ENCODE assay signal across 19 cellular contexts in the genomic region with DNA sequence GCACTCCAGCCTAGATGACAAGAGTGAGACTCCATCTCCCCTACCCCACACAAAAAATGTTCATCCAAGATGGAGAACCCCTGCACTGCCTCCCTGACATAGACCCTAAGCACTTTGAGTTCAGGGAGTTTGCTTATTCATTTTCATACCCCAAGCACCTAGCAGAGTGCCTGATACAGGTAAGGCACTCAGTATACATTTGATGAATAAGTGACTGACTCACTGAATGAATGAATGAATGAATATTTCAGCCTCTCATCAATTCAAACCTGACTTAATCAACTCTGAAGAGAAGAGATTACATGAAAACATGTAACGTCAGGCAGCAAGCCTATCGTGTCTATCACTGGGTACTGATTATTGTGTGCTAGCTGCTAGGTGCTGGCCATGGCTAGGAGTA.
A peak's percentile ranks its signal among the peaks of the same experiment; 100 is the strongest.
DNase-seq lines count a peak whose midpoint lies in the region; ATAC-seq and TF ChIP-seq lines count a peak whose summit lies in the region.
"Had no signal": no experiment of that assay in that cellular context is flagged by ENCODE, and none has a peak within 500 bp of the region (broad histone marks: within the 10 kb centered on the region; RNA-seq: fewer than 3 reads in every experiment).

No MANE protein-coding gene starts in this region.

- H3K4me1 ChIP-seq in breast epithelium: no peaks in the 10 kb centered on the region
- H3K4me1 ChIP-seq in esophagus squamous epithelium: peaks cover 0 to 49% (median 31%) of the 10 kb centered on the region in 3 donors
- H3K4me1 ChIP-seq in trophoblast cell (ENCODE audit: control insufficient read depth in 1 of 2, insufficient read depth in 2 of 2, low read length in 2 of 2): no peaks in the 10 kb centered on the region
- peaks cover 8 to 19% (median 14%) of the 10 kb centered on the region in 4 donors for H3K4me1 ChIP-seq in upper lobe of left lung

- H2BK5ac ChIP-seq in trophoblast cell (ENCODE audit: low read depth, low read length, poor library complexity): no peak overlapping the region

- no peaks in the 10 kb centered on the region for H3K9me3 Mint-ChIP-seq in MCF 10A (ENCODE audit: unreplicated experiment)
- H3K9me3 Mint-ChIP-seq: activated T-helper 2 cell treated with anti-CD3 and anti-CD28 coated beads, Interferon-gamma antibody, Interleukin-2, Interleukin-4, amounts not matched to agents 10 μg/mL and 5 μg/mL and 100 μg/mL, durations not matched to agents 14 hours and 24 hours and 36 hours; immature natural killer cell; natural killer cell treated with Interleukin-12 subunit alpha and Interleukin-12 subunit beta and Interleukin-15 and Interleukin-18, amount 100 ng/mL, for 72 hours had no signal

- H3K9me3 ChIP-seq in breast epithelium (no peaks in the 10 kb centered on the region), esophagus squamous epithelium (no peaks in the 10 kb centered on the region), trophoblast cell (ENCODE audit: insufficient read depth, low read depth, low read length) (no peaks in the 10 kb centered on the region), upper lobe of left lung (no peaks in the 10 kb centered on the region)

- H3K4me3 ChIP-seq in breast epithelium (no peak overlapping the region), esophagus squamous epithelium (no peak overlapping the region), trophoblast cell (ENCODE audit: low read depth, low read length) (no peak overlapping the region), upper lobe of left lung (no peak overlapping the region)
- H3K4me3 ChIP-seq: smooth muscle cell had no signal

- no peaks in the 10 kb centered on the region for H3K79me2 ChIP-seq in trophoblast cell (ENCODE audit: control insufficient read depth, insufficient read depth, low read length, poor library complexity)

- H4K8ac ChIP-seq in trophoblast cell (ENCODE audit: low read depth, low read length): no peak overlapping the region

- no TSS peak for BruUV-seq in MCF 10A (replicated peaks; lab: Mats Ljungman, UMichigan)

- TF ChIP-seq CTCF in breast epithelium (IDR thresholded peaks at IDR 0.05) (no peak), MCF 10A (IDR thresholded peaks at IDR 0.05; ENCODE audit: unreplicated experiment) (no peak), esophagus squamous epithelium (IDR thresholded peaks at IDR 0.05) (no peak), upper lobe of left lung (IDR thresholded peaks at IDR 0.05) (no peak)

- H3K27me3 ChIP-seq in breast epithelium (no peaks in the 10 kb centered on the region), esophagus squamous epithelium (no peaks in the 10 kb centered on the region), trophoblast cell (ENCODE audit: insufficient read depth, low read length) (no peaks in the 10 kb centered on the region), upper lobe of left lung (no peaks in the 10 kb centered on the region)

- TF ChIP-seq POLR2A in breast epithelium (IDR thresholded peaks at IDR 0.05): no peak
- no peak for TF ChIP-seq POLR2A in esophagus squamous epithelium (IDR thresholded peaks at IDR 0.05)
- no peak for TF ChIP-seq POLR2A in upper lobe of left lung (IDR thresholded peaks at IDR 0.05)

- H3K79me1 ChIP-seq in trophoblast cell (ENCODE audit: low read length): no peaks in the 10 kb centered on the region

- no peak for ATAC-seq in upper lobe of left lung (ENCODE audit: low FRiP score in 2 of 2)
- ATAC-seq: natural killer cell treated with Interleukin-12 subunit alpha and Interleukin-12 subunit beta and Interleukin-15 and Interleukin-18, amount 100 ng/mL, for 72 hours had no signal

- no peak overlapping the region for H3K4me3 Mint-ChIP-seq in MCF 10A (ENCODE audit: unreplicated experiment)
- H3K4me3 Mint-ChIP-seq: B cell; immature natural killer cell; natural killer cell treated with Interleukin-12 subunit alpha and Interleukin-12 subunit beta and Interleukin-15 and Interleukin-18, amount 100 ng/mL, for 72 hours had no signal

- H2AFZ ChIP-seq in trophoblast cell (ENCODE audit: insufficient read depth, low read length, poor library complexity): no peak overlapping the region

- H3K23ac ChIP-seq in trophoblast cell (ENCODE audit: low read length): no peak overlapping the region

- no peak overlapping the region for H3K4ac ChIP-seq in trophoblast cell (ENCODE audit: low read depth, low read length)

- WGBS in esophagus squamous epithelium, 2 donors: 56 to 89% methylated on average over 2 of the region's 2 CpGs
- WGBS in trophoblast cell (ENCODE audit: extremely low coverage, insufficient coverage, insufficient read length): no CpG with 5 or more reads among the region's 2 CpGs
- 72 to 96% methylated on average over 2 of the region's 2 CpGs for WGBS in upper lobe of left lung, 2 donors

- H3K4me1 Mint-ChIP-seq in MCF 10A (ENCODE audit: insufficient read depth, unreplicated experiment): peaks cover 6% of the 10 kb centered on the region
- H3K4me1 Mint-ChIP-seq: B cell, immature natural killer cell had no signal

- no peak overlapping the region for H4K91ac ChIP-seq in trophoblast cell (ENCODE audit: low read depth, low read length)

- DNase-seq in breast epithelium (ENCODE audit: low spot score in 2 of 2): no peak
- DNase-seq in MCF 10A (ENCODE audit: unreplicated experiment): no peak
- DNase-seq in esophagus squamous epithelium (lab: John Stamatoyannopoulos, UW): no peak
- DNase-seq in trophoblast cell: no peak
- DNase-seq in upper lobe of left lung: no peak
- DNase-seq in stimulated activated CD4-positive, alpha-beta T cell treated with anti-CD3 and anti-CD28 coated beads, Interleukin-4, amount 100 ng/mL, for 24 hours: no peak
- no peak for DNase-seq in NCI-H2029 treated with DMSO at 0.1 percent for 48 hours (lab: John Stamatoyannopoulos, UW)
- DNase-seq in cerebellum (ENCODE audit: low spot score): no peak
- DNase-seq: activated CD4-positive, CD25-positive, alpha-beta regulatory T cell treated with anti-CD3 and anti-CD28 coated beads, Interleukin-2, amount 50 U/mL, for 72 hours; caudate nucleus; immature natural killer cell; mesendoderm; NCI-H1930; stimulated activated CD4-positive, alpha-beta T cell treated with anti-CD3 and anti-CD28 coated beads, Interleukin-4, amount 100 ng/mL, for 4 hours had no signal

- H2AK5ac ChIP-seq in trophoblast cell (ENCODE audit: low read length): peak overlapping the region; percentile 77

- H2BK120ac ChIP-seq in trophoblast cell (ENCODE audit: insufficient read depth, low read length, poor library complexity): no peak overlapping the region

- no peaks in the 10 kb centered on the region for H3K36me3 Mint-ChIP-seq in MCF 10A (ENCODE audit: insufficient read depth, unreplicated experiment)
- H3K36me3 Mint-ChIP-seq: immature natural killer cell; natural killer cell treated with Interleukin-12 subunit alpha and Interleukin-12 subunit beta and Interleukin-15 and Interleukin-18, amount 100 ng/mL, for 72 hours had no signal

- no peak overlapping the region for H3K9ac ChIP-seq in trophoblast cell (ENCODE audit: low read length)

- H3K18ac ChIP-seq in trophoblast cell (ENCODE audit: low read length): no peak overlapping the region

- H2BK12ac ChIP-seq in trophoblast cell (ENCODE audit: low read length): peak overlapping the region; percentile 56

- TF ChIP-seq EP300 in upper lobe of left lung (IDR thresholded peaks at IDR 0.05): no peak

- no peak overlapping the region for H3K27ac Mint-ChIP-seq in MCF 10A (ENCODE audit: low read depth, unreplicated experiment)
- H3K27ac Mint-ChIP-seq: activated T-helper 2 cell treated with anti-CD3 and anti-CD28 coated beads, Interferon-gamma antibody, Interleukin-2, Interleukin-4, amounts not matched to agents 10 μg/mL and 5 μg/mL and 100 μg/mL, durations not matched to agents 14 hours and 24 hours and 36 hours; B cell; immature natural killer cell had no signal

- POLR2A ChIA-PET in MCF 10A (lab: Yijun Ruan, JAX): no interaction called here

- H3K27me3 Mint-ChIP-seq in MCF 10A (ENCODE audit: insufficient read depth, unreplicated experiment): no peaks in the 10 kb centered on the region
- H3K27me3 Mint-ChIP-seq: natural killer cell treated with Interleukin-12 subunit alpha and Interleukin-12 subunit beta and Interleukin-15 and Interleukin-18, amount 100 ng/mL, for 72 hours had no signal

- no peak overlapping the region for H3K4me2 ChIP-seq in trophoblast cell (ENCODE audit: low read length)
- H3K4me2 ChIP-seq: smooth muscle cell had no signal

- intact Hi-C loops in breast epithelium (cut with DNase I; ENCODE audit: low total_unique reads): no loop called here
- intact Hi-C loops in MCF 10A (cut with micrococcal nuclease): no loop called here
- intact Hi-C loops in esophagus squamous epithelium (cut with DNase I): loop anchor here (10.0 kb wide), 1 partner anchor 121 kb away; the partner anchor contains the start of gene GADD45A

- CTCF ChIA-PET in MCF 10A (lab: Yijun Ruan, JAX): interaction anchor here (1.6 to 4.1 kb wide), 3 partner anchors 196 to 202 kb away, joined by 7 to 98 read pairs (median 26); no protein-coding TSS in a partner anchor

- peak overlapping the region; percentile 26 for H3K14ac ChIP-seq in trophoblast cell (ENCODE audit: low read length)

- peak overlapping the region; percentile 10 to 88 for H3K27ac ChIP-seq in breast epithelium
- peak overlapping the region; percentile 55 to 86 (median 73) for H3K27ac ChIP-seq in esophagus squamous epithelium
- H3K27ac ChIP-seq in trophoblast cell (ENCODE audit: low read depth, low read length): no peak overlapping the region
- H3K27ac ChIP-seq in upper lobe of left lung: peak overlapping the region in 3 of 4 donors; percentile 70 to 72 (median 71)
- H3K27ac ChIP-seq: RWPE1 had no signal

- no peaks in the 10 kb centered on the region for H3K36me3 ChIP-seq in breast epithelium
- no peaks in the 10 kb centered on the region for H3K36me3 ChIP-seq in esophagus squamous epithelium
- H3K36me3 ChIP-seq in trophoblast cell (ENCODE audit: control insufficient read depth in 1 of 2, insufficient read depth in 2 of 2, low read length in 2 of 2): no peaks in the 10 kb centered on the region
- no peaks in the 10 kb centered on the region for H3K36me3 ChIP-seq in upper lobe of left lung

- H4K12ac ChIP-seq in trophoblast cell (ENCODE audit: low read depth, low read length): no peak overlapping the region
